In the genomic region with DNA sequence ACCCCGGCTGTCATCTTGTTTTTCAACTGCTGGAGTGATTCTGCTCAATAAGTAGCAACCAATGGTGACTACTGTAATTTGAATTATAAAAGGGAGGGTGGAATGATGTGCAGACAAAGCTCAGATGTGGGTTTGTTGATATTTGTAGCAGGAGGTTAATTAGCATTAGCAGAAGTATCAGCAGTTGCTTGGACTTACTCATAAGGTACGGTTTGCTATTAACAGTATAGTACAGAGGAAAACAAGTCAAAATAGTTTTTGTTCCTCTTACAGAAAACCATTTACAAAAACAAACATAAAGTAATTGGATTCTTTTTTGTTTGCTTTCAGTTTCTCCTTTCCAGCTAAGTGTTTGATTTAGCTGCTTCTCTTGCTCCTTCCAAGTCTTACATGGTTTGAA, we compare ENCODE assay signal across 19 cellular contexts.
DNase-seq lines count a peak whose midpoint lies in the region; ATAC-seq and TF ChIP-seq lines count a peak whose summit lies in the region.
"Had no signal": no experiment of that assay in that cellular context is flagged by ENCODE, and none has a peak within 500 bp of the region (broad histone marks: within the 10 kb centered on the region; RNA-seq: fewer than 3 reads in every experiment).

No MANE protein-coding gene starts in this region.

- peak overlapping the region; percentile 73 to 82 (median 78) for H3K27ac Mint-ChIP-seq in nephron
- no peak overlapping the region for H3K27ac Mint-ChIP-seq in naive thymus-derived CD8-positive, alpha-beta T cell
- H3K27ac Mint-ChIP-seq: CD8-positive, alpha-beta memory T cell had no signal

- no peaks in the 10 kb centered on the region for H3K27me3 Mint-ChIP-seq in nephron (ENCODE audit: low read depth)
- H3K27me3 Mint-ChIP-seq in naive thymus-derived CD8-positive, alpha-beta T cell: no peaks in the 10 kb centered on the region
- H3K27me3 Mint-ChIP-seq: CD8-positive, alpha-beta memory T cell had no signal

- POLR2A ChIA-PET in naive thymus-derived CD8-positive, alpha-beta T cell (lab: Charles Lee): no interaction called here

- H3K4me3 Mint-ChIP-seq in nephron: no peak overlapping the region
- no peak overlapping the region for H3K4me3 Mint-ChIP-seq in naive thymus-derived CD8-positive, alpha-beta T cell
- H3K4me3 Mint-ChIP-seq: CD8-positive, alpha-beta memory T cell had no signal

- peak overlapping the region; percentile 14; the same call in 1 of the 2 replicates for H3K4me3 ChIP-seq in LNCaP clone FGC (ENCODE audit: low read depth, low read length)
- H3K4me3 ChIP-seq: BLaER1 treated with 17β-estradiol and CSF1 and Interleukin-3, amounts not matched to agents 10 nM and 100 nM; K562 had no signal

- no peaks in the 10 kb centered on the region for H3K36me3 Mint-ChIP-seq in nephron (ENCODE audit: low read depth)
- no peaks in the 10 kb centered on the region for H3K36me3 Mint-ChIP-seq in naive thymus-derived CD8-positive, alpha-beta T cell
- H3K36me3 Mint-ChIP-seq: CD8-positive, alpha-beta memory T cell had no signal

- TF ChIP-seq CTCF in LNCaP clone FGC (IDR thresholded peaks at IDR 0.05; ENCODE audit: control insufficient read depth, extremely low read depth, insufficient read depth): no peak
- no peak for TF ChIP-seq CTCF in VCaP (conservative IDR thresholded peaks at IDR 0.05)
- no peak for TF ChIP-seq CTCF in nephron (IDR thresholded peaks at IDR 0.05; ENCODE audit: unreplicated experiment in 3 of 3)

- peak overlapping the region; percentile 94 for H3K27ac ChIP-seq in VCaP
- H3K27ac ChIP-seq: BLaER1 treated with 17β-estradiol and CSF1 and Interleukin-3, amounts not matched to agents 10 nM and 100 nM; RWPE1 had no signal

- H3K4me1 Mint-ChIP-seq in nephron: peaks cover 9% of the 10 kb centered on the region
- no peaks in the 10 kb centered on the region for H3K4me1 Mint-ChIP-seq in naive thymus-derived CD8-positive, alpha-beta T cell
- H3K4me1 Mint-ChIP-seq: CD8-positive, alpha-beta memory T cell had no signal

- ATAC-seq in GM18868 (IDR thresholded peaks at IDR 0.05; ENCODE audit: unreplicated experiment) (peak; percentile 71), HG02973 (IDR thresholded peaks at IDR 0.05; ENCODE audit: unreplicated experiment) (no peak)
- no peak for ATAC-seq in naive thymus-derived CD8-positive, alpha-beta T cell
- ATAC-seq: K562, PC-3, SK-N-SH treated with all-trans-retinoic acid at 6 μM for 48 hours had no signal

- no peaks in the 10 kb centered on the region for H3K9me3 Mint-ChIP-seq in nephron
- peaks cover 0 to 30% (median 8%) of the 10 kb centered on the region in 9 donors for H3K9me3 Mint-ChIP-seq in naive thymus-derived CD8-positive, alpha-beta T cell

- DNase-seq in LNCaP clone FGC (ENCODE audit: low read depth) (peak; percentile 50), NCI-H2196 treated with DMSO at 0.1 percent for 48 hours (lab: John Stamatoyannopoulos, UW; ENCODE audit: unreplicated experiment) (no peak), mesenteric fat pad (ENCODE audit: low spot score) (no peak)
- no peak for DNase-seq in naive thymus-derived CD8-positive, alpha-beta T cell
- DNase-seq: CD8-positive, alpha-beta memory T cell; DMS79 treated with DMSO at 0.1 percent for 48 hours; GOT3; NCI-H187; NCI-H526; PC-3; SIG-M5 had no signal

Comparison
In these comparisons a context has a peak if more than half of its experiments do, and no peak if none do; other contexts are left out.
1. H3K27ac Mint-ChIP-seq: peak in nephron (3 of 3); none in naive thymus-derived CD8-positive, alpha-beta T cell (0 of 10).